Comparison of ENCODE assay signal across 10 cellular contexts in genomic region chr2:96225016-96225533, GRCh38. TPM values are rescaled to one million over a fixed set of nuclear protein-coding genes. Genes with fewer than 3 reads are reported as not detected.
DNase-seq lines count a peak whose midpoint lies in the region; ATAC-seq and TF ChIP-seq lines count a peak whose summit lies in the region.
"Had no signal": no experiment of that assay in that cellular context is flagged by ENCODE, and none has a peak within 500 bp of the region (broad histone marks: within the 10 kb centered on the region; RNA-seq: fewer than 3 reads in every experiment).

No MANE protein-coding gene starts in this region.

- no peak overlapping the region for H3K4me3 Mint-ChIP-seq in activated CD8-positive, alpha-beta T cell treated with anti-CD3 and anti-CD28 coated beads for 36 hours
- H3K4me3 Mint-ChIP-seq in activated CD8-positive, alpha-beta T cell treated with anti-CD3 and anti-CD28 coated beads, Interleukin-2, amount 10 ng/mL, durations not matched to agents 7 days and 5 days = no peak overlapping the region
- H3K4me3 Mint-ChIP-seq in stimulated activated naive CD8-positive, alpha-beta T cell treated with anti-CD3 and anti-CD28 coated beads, Interleukin-15, Interleukin-2, amounts not matched to agents 100 ng/mL and 50 ng/mL, for 24 hours = no peak overlapping the region

- peaks cover 11% of the 10 kb centered on the region for H3K4me1 Mint-ChIP-seq in activated CD8-positive, alpha-beta T cell treated with anti-CD3 and anti-CD28 coated beads for 36 hours (ENCODE audit: low read depth)
- peaks cover 4% of the 10 kb centered on the region for H3K4me1 Mint-ChIP-seq in activated CD8-positive, alpha-beta T cell treated with anti-CD3 and anti-CD28 coated beads, Interleukin-2, amount 10 ng/mL, durations not matched to agents 7 days and 5 days (ENCODE audit: low read depth)
- H3K4me1 Mint-ChIP-seq in stimulated activated naive CD8-positive, alpha-beta T cell treated with anti-CD3 and anti-CD28 coated beads, Interleukin-15, Interleukin-2, amounts not matched to agents 100 ng/mL and 50 ng/mL, for 24 hours (ENCODE audit: low read depth) = peaks cover 9% of the 10 kb centered on the region

- H3K27me3 Mint-ChIP-seq in activated CD8-positive, alpha-beta T cell treated with anti-CD3 and anti-CD28 coated beads for 36 hours = no peaks in the 10 kb centered on the region
- no peaks in the 10 kb centered on the region for H3K27me3 Mint-ChIP-seq in activated CD8-positive, alpha-beta T cell treated with anti-CD3 and anti-CD28 coated beads, Interleukin-2, amount 10 ng/mL, durations not matched to agents 7 days and 5 days (ENCODE audit: low read depth)
- no peaks in the 10 kb centered on the region for H3K27me3 Mint-ChIP-seq in stimulated activated naive CD8-positive, alpha-beta T cell treated with anti-CD3 and anti-CD28 coated beads, Interleukin-15, Interleukin-2, amounts not matched to agents 100 ng/mL and 50 ng/mL, for 24 hours

- peaks cover 4% of the 10 kb centered on the region for H3K36me3 Mint-ChIP-seq in activated CD8-positive, alpha-beta T cell treated with anti-CD3 and anti-CD28 coated beads for 36 hours (ENCODE audit: low read depth)
- no peaks in the 10 kb centered on the region for H3K36me3 Mint-ChIP-seq in activated CD8-positive, alpha-beta T cell treated with anti-CD3 and anti-CD28 coated beads, Interleukin-2, amount 10 ng/mL, durations not matched to agents 7 days and 5 days (ENCODE audit: low read depth)
- H3K36me3 Mint-ChIP-seq in stimulated activated naive CD8-positive, alpha-beta T cell treated with anti-CD3 and anti-CD28 coated beads, Interleukin-15, Interleukin-2, amounts not matched to agents 100 ng/mL and 50 ng/mL, for 24 hours (ENCODE audit: low read depth) = no peaks in the 10 kb centered on the region

- no peak for ATAC-seq in activated CD8-positive, alpha-beta T cell treated with anti-CD3 and anti-CD28 coated beads for 36 hours
- ATAC-seq in activated CD8-positive, alpha-beta T cell treated with anti-CD3 and anti-CD28 coated beads, Interleukin-2, amount 10 ng/mL, durations not matched to agents 7 days and 5 days = no peak
- ATAC-seq in HG03039 (IDR thresholded peaks at IDR 0.05; ENCODE audit: unreplicated experiment) = peak; percentile 48

- no peaks in the 10 kb centered on the region for H3K9me3 Mint-ChIP-seq in activated CD8-positive, alpha-beta T cell treated with anti-CD3 and anti-CD28 coated beads for 36 hours
- no peaks in the 10 kb centered on the region for H3K9me3 Mint-ChIP-seq in activated CD8-positive, alpha-beta T cell treated with anti-CD3 and anti-CD28 coated beads, Interleukin-2, amount 10 ng/mL, durations not matched to agents 7 days and 5 days (ENCODE audit: insufficient read depth)
- no peaks in the 10 kb centered on the region for H3K9me3 Mint-ChIP-seq in stimulated activated naive CD8-positive, alpha-beta T cell treated with anti-CD3 and anti-CD28 coated beads, Interleukin-15, Interleukin-2, amounts not matched to agents 100 ng/mL and 50 ng/mL, for 24 hours

- no peak for DNase-seq in activated CD8-positive, alpha-beta T cell treated with anti-CD3 and anti-CD28 coated beads for 36 hours
- DNase-seq in activated CD8-positive, alpha-beta T cell treated with anti-CD3 and anti-CD28 coated beads, Interleukin-2, amount 10 ng/mL, durations not matched to agents 7 days and 5 days = no peak
- peak; percentile 89 for DNase-seq in RPMI8226
- no peak for DNase-seq in NCI-H345 treated with DMSO at 0.1 percent for 48 hours (lab: John Stamatoyannopoulos, UW; ENCODE audit: unreplicated experiment)
- no peak for DNase-seq in EL
- no peak for DNase-seq in A172 (ENCODE audit: low spot score)
- DNase-seq: ACHN, NCI-H2227 treated with DMSO at 0.1 percent for 48 hours had no signal

- POLR2A ChIA-PET in activated CD8-positive, alpha-beta T cell treated with anti-CD3 and anti-CD28 coated beads for 36 hours (lab: Charles Lee) = interaction anchor here (0.7 kb wide), 1 partner anchor 17 kb away, joined by 4 read pairs; the partner anchor contains the start of gene STARD7
- POLR2A ChIA-PET in activated CD8-positive, alpha-beta T cell treated with anti-CD3 and anti-CD28 coated beads, Interleukin-2, amount 10 ng/mL, durations not matched to agents 7 days and 5 days (lab: Charles Lee) = interaction anchor here (0.7 kb wide), 1 partner anchor 17 kb away, joined by 3 read pairs; no protein-coding TSS in a partner anchor

- intact Hi-C loops in activated CD8-positive, alpha-beta T cell treated with anti-CD3 and anti-CD28 coated beads for 36 hours (cut with micrococcal nuclease) = no loop called here

- no peak for TF ChIP-seq CTCF in activated CD8-positive, alpha-beta T cell treated with anti-CD3 and anti-CD28 coated beads for 36 hours (IDR thresholded peaks at IDR 0.05)

- CTCF ChIA-PET in activated CD8-positive, alpha-beta T cell treated with anti-CD3 and anti-CD28 coated beads for 36 hours (lab: Charles Lee) = no interaction called here
- CTCF ChIA-PET in activated CD8-positive, alpha-beta T cell treated with anti-CD3 and anti-CD28 coated beads, Interleukin-2, amount 10 ng/mL, durations not matched to agents 7 days and 5 days (lab: Charles Lee) = interaction anchor here (1.2 kb wide), 1 partner anchor 16 kb away, joined by 3 read pairs; the partner anchor contains the start of gene STARD7

- H3K27ac Mint-ChIP-seq in activated CD8-positive, alpha-beta T cell treated with anti-CD3 and anti-CD28 coated beads for 36 hours = peak overlapping the region; percentile 56
- no peak overlapping the region for H3K27ac Mint-ChIP-seq in activated CD8-positive, alpha-beta T cell treated with anti-CD3 and anti-CD28 coated beads, Interleukin-2, amount 10 ng/mL, durations not matched to agents 7 days and 5 days
- peak overlapping the region; percentile 34 for H3K27ac Mint-ChIP-seq in stimulated activated naive CD8-positive, alpha-beta T cell treated with anti-CD3 and anti-CD28 coated beads, Interleukin-15, Interleukin-2, amounts not matched to agents 100 ng/mL and 50 ng/mL, for 24 hours

RNA-seq across cellular contexts. Expression of gene STARD7, which starts 16.4 kb away (rescaled TPM):
- total RNA-seq in activated CD8-positive, alpha-beta T cell treated with anti-CD3 and anti-CD28 coated beads for 36 hours = 100 to 1,000 TPM; 145 to 149 TPM
- total RNA-seq in activated CD8-positive, alpha-beta T cell treated with anti-CD3 and anti-CD28 coated beads, Interleukin-2, amount 10 ng/mL, durations not matched to agents 7 days and 5 days = 100 to 1,000 TPM; 139 to 143 TPM
- total RNA-seq in A172 (2014; rRNA removed; shearing (Covaris generic)) = 191 and 196 TPM in 2 replicates

RNA-seq across cellular contexts. Expression of gene TMEM127, which starts 40.7 kb away (rescaled TPM):
- total RNA-seq in activated CD8-positive, alpha-beta T cell treated with anti-CD3 and anti-CD28 coated beads for 36 hours = 10 to 100 TPM; 13.1 to 15.0 TPM
- total RNA-seq in activated CD8-positive, alpha-beta T cell treated with anti-CD3 and anti-CD28 coated beads, Interleukin-2, amount 10 ng/mL, durations not matched to agents 7 days and 5 days = 10 to 100 TPM; 31.8 to 34.2 TPM
- 35.0 and 37.8 TPM in 2 replicates for total RNA-seq in A172 (2014; rRNA removed; shearing (Covaris generic))

RNA-seq across cellular contexts. Expression of gene CIAO1, which starts 41.0 kb away (rescaled TPM):
- total RNA-seq in activated CD8-positive, alpha-beta T cell treated with anti-CD3 and anti-CD28 coated beads for 36 hours = 10 to 100 TPM; 72.1 to 72.3 TPM
- 10 to 100 TPM; 64.9 to 65.9 TPM for total RNA-seq in activated CD8-positive, alpha-beta T cell treated with anti-CD3 and anti-CD28 coated beads, Interleukin-2, amount 10 ng/mL, durations not matched to agents 7 days and 5 days
- 118 and 119 TPM in 2 replicates for total RNA-seq in A172 (2014; rRNA removed; shearing (Covaris generic))
